1 cellular context compared by ENCODE assay signal in the genomic region with DNA sequence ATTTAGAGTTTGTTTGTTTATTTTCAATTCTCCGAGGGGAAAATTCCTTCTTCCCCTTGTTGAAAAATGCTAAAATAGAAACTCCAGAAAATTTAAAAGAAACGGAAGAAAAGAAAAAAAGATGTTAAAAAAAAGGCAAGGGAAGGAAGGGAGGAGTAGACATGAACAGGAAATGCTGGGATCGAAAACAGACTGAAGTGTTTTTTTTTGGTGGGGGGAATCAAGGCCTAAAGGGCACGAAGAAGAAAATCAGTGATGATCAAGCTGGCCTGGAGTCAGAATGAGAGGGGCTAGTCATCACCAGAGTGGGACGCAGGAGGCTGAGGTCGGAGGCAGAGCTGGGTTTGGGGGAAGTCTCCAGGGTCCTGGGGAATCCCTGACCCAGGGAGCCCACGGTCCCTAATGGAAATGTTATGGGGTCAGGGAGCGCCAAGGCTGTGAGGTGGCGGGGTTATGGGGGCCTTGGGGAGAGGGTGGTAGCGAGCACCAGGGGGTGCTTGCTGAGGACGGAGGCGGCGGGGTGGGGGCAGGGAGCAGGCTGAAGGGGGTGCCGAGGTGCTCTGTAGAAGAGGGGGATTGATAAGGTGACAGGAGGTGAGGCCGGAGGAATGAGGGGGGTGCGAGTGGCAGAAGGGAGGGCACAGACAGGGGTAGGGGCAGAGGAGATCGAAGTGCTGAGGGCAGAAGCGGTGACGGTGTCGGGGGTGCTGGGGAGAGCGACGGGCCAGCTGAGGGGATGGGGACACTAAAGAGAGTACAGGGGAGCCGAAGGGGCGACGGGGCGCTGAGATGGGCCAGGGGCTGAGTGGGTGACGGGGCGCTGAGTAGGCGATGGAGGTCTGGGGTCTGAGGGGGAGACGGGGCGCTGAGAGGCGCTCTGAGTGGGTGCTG.
TF ChIP-seq lines count a peak whose summit lies in the region.

No MANE protein-coding gene starts in this region.

TF ChIP-seq in H1, 55 proteins besides CTCF, POLR2A, EP300 and RAD21:
- no peak for TF ChIP-seq EGR1 (IDR thresholded peaks at IDR 0.05; ENCODE audit: borderline replicate concordance, low read depth, low read length)
- TF ChIP-seq NRF1 (IDR thresholded peaks at IDR 0.05; ENCODE audit: low read depth, low read length): no peak
- no peak for TF ChIP-seq BCL11A (IDR thresholded peaks at IDR 0.05; ENCODE audit: low read depth in 2 of 2, low read length in 2 of 2)
- TF ChIP-seq EZH2 (IDR thresholded peaks at IDR 0.05; ENCODE audit: low read depth, low read length, severe bottlenecking): no peak
- peak in 1 of 2 experiments; percentile 48; a peak in 1 of 4 replicates for TF ChIP-seq SIN3A (conservative IDR thresholded peaks at IDR 0.05 in 1 of 2, IDR thresholded peaks at IDR 0.05 in 1 of 2; ENCODE audit: low read depth in 1 of 2, low read length in 2 of 2)
- TF ChIP-seq RFX5 (IDR thresholded peaks at IDR 0.05; ENCODE audit: borderline replicate concordance, low read depth, low read length): no peak
- no peak for TF ChIP-seq CHD2 (IDR thresholded peaks at IDR 0.05; ENCODE audit: low read length)
- TF ChIP-seq RXRA (IDR thresholded peaks at IDR 0.05; ENCODE audit: insufficient read depth, low read depth, low read length): no peak
- TF ChIP-seq, protein P1, sequence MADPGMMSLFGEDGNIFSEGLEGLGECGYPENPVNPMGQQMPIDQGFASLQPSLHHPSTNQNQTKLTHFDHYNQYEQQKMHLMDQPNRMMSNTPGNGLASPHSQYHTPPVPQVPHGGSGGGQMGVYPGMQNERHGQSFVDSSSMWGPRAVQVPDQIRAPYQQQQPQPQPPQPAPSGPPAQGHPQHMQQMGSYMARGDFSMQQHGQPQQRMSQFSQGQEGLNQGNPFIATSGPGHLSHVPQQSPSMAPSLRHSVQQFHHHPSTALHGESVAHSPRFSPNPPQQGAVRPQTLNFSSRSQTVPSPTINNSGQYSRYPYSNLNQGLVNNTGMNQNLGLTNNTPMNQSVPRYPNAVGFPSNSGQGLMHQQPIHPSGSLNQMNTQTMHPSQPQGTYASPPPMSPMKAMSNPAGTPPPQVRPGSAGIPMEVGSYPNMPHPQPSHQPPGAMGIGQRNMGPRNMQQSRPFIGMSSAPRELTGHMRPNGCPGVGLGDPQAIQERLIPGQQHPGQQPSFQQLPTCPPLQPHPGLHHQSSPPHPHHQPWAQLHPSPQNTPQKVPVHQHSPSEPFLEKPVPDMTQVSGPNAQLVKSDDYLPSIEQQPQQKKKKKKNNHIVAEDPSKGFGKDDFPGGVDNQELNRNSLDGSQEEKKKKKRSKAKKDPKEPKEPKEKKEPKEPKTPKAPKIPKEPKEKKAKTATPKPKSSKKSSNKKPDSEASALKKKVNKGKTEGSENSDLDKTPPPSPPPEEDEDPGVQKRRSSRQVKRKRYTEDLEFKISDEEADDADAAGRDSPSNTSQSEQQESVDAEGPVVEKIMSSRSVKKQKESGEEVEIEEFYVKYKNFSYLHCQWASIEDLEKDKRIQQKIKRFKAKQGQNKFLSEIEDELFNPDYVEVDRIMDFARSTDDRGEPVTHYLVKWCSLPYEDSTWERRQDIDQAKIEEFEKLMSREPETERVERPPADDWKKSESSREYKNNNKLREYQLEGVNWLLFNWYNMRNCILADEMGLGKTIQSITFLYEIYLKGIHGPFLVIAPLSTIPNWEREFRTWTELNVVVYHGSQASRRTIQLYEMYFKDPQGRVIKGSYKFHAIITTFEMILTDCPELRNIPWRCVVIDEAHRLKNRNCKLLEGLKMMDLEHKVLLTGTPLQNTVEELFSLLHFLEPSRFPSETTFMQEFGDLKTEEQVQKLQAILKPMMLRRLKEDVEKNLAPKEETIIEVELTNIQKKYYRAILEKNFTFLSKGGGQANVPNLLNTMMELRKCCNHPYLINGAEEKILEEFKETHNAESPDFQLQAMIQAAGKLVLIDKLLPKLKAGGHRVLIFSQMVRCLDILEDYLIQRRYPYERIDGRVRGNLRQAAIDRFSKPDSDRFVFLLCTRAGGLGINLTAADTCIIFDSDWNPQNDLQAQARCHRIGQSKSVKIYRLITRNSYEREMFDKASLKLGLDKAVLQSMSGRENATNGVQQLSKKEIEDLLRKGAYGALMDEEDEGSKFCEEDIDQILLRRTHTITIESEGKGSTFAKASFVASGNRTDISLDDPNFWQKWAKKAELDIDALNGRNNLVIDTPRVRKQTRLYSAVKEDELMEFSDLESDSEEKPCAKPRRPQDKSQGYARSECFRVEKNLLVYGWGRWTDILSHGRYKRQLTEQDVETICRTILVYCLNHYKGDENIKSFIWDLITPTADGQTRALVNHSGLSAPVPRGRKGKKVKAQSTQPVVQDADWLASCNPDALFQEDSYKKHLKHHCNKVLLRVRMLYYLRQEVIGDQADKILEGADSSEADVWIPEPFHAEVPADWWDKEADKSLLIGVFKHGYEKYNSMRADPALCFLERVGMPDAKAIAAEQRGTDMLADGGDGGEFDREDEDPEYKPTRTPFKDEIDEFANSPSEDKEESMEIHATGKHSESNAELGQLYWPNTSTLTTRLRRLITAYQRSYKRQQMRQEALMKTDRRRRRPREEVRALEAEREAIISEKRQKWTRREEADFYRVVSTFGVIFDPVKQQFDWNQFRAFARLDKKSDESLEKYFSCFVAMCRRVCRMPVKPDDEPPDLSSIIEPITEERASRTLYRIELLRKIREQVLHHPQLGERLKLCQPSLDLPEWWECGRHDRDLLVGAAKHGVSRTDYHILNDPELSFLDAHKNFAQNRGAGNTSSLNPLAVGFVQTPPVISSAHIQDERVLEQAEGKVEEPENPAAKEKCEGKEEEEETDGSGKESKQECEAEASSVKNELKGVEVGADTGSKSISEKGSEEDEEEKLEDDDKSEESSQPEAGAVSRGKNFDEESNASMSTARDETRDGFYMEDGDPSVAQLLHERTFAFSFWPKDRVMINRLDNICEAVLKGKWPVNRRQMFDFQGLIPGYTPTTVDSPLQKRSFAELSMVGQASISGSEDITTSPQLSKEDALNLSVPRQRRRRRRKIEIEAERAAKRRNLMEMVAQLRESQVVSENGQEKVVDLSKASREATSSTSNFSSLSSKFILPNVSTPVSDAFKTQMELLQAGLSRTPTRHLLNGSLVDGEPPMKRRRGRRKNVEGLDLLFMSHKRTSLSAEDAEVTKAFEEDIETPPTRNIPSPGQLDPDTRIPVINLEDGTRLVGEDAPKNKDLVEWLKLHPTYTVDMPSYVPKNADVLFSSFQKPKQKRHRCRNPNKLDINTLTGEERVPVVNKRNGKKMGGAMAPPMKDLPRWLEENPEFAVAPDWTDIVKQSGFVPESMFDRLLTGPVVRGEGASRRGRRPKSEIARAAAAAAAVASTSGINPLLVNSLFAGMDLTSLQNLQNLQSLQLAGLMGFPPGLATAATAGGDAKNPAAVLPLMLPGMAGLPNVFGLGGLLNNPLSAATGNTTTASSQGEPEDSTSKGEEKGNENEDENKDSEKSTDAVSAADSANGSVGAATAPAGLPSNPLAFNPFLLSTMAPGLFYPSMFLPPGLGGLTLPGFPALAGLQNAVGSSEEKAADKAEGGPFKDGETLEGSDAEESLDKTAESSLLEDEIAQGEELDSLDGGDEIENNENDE (IDR thresholded peaks at IDR 0.05; ENCODE audit: insufficient replicate concordance, low read length): no peak
- TF ChIP-seq CBX5 (IDR thresholded peaks at IDR 0.05; ENCODE audit: low read depth, low read length): no peak
- no peak for TF ChIP-seq POLR2AphosphoS5 (IDR thresholded peaks at IDR 0.05; ENCODE audit: low read depth, low read length)
- peak; percentile 64 for TF ChIP-seq SAP30 (IDR thresholded peaks at IDR 0.05; ENCODE audit: insufficient read depth, insufficient replicate concordance, low read length)
- TF ChIP-seq BACH1 (IDR thresholded peaks at IDR 0.05; ENCODE audit: low read length): no peak
